18 cellular contexts compared by ENCODE assay signal in the genomic region with DNA sequence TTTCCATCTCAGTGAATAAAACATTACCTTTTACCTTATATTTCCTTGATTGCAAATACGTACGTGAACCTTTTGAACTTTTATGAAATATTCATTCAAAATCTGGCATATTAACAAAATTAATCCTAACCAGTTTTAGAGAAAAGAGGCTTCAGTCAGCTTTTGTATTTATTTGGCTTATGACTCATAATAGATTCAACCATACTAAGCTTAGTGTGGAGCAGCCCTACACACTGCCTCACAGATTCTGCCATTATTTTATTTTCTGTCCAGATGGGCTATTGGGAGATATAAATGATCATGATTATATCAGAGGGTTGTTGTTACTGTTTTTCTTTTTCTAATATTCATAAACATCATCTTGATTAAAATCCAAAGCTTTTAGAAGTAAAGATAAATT.
"Had no signal": no experiment of that assay in that cellular context is flagged by ENCODE, and none has a peak within 500 bp of the region (broad histone marks: within the 10 kb centered on the region; RNA-seq: fewer than 3 reads in every experiment).

No MANE protein-coding gene starts in this region.

- H3K9ac ChIP-seq: parathyroid adenoma had no signal

- H2AFZ ChIP-seq: hepatocyte, parathyroid adenoma had no signal

- H3K27me3 ChIP-seq: hepatocyte, right lobe of liver, suprapubic skin, thyroid gland had no signal

- DNase-seq: effector memory CD4-positive, alpha-beta T cell; head of caudate nucleus; mammary epithelial cell; naive thymus-derived CD4-positive, alpha-beta T cell; nephron progenitor cell; retina; right lobe of liver; stimulated activated CD4-positive, alpha-beta T cell treated with anti-CD3 and anti-CD28 coated beads, Interleukin-4, amount 100 ng/mL, for 1 hour; stimulated activated CD8-positive, alpha-beta memory T cell treated with anti-CD3 and anti-CD28 coated beads, Interleukin-4, amount 100 ng/mL, for 48 hours; stimulated activated naive CD8-positive, alpha-beta T cell treated with anti-CD3 and anti-CD28 coated beads, Interleukin-15, Interleukin-2, amounts not matched to agents 100 U/mL and 50 U/mL, for 24 hours; thyroid gland had no signal

- H3K4me3 ChIP-seq: hepatocyte, prostate gland, right lobe of liver, suprapubic skin, thyroid gland had no signal

- H3K79me2 ChIP-seq: hepatocyte, parathyroid adenoma had no signal

- H3K36me3 ChIP-seq: prostate gland, right lobe of liver, suprapubic skin, thyroid gland had no signal

- H3K9me3 ChIP-seq: prostate gland, right lobe of liver, suprapubic skin, thyroid gland had no signal

- H3K4me2 ChIP-seq: hepatocyte had no signal

- H3K27ac ChIP-seq: hepatocyte, parathyroid adenoma, prostate gland, right lobe of liver, suprapubic skin, thyroid gland had no signal

- ATAC-seq: esophagus mucosa; left lobe of liver; naive thymus-derived CD4-positive, alpha-beta T cell; right lobe of liver; stimulated activated effector memory CD8-positive, alpha-beta T cell treated with anti-CD3 and anti-CD28 coated beads, Interleukin-12 subunit alpha, Interleukin-12 subunit beta, amount 100 ng/mL, for 72 hours; stimulated activated naive CD8-positive, alpha-beta T cell treated with anti-CD3 and anti-CD28 coated beads, Interleukin-15, Interleukin-2, amounts not matched to agents 100 U/mL and 50 U/mL, for 24 hours had no signal

- H3K4me1 ChIP-seq: parathyroid adenoma, prostate gland, right lobe of liver, suprapubic skin, thyroid gland had no signal
